9 cellular contexts compared by ENCODE assay signal in genomic region chr15:67185621-67186225, GRCh38.
A peak's percentile ranks its signal among the peaks of the same experiment; 100 is the strongest.
DNase-seq lines count a peak whose midpoint lies in the region; ATAC-seq and TF ChIP-seq lines count a peak whose summit lies in the region.
"Had no signal": no experiment of that assay in that cellular context is flagged by ENCODE, and none has a peak within 500 bp of the region (broad histone marks: within the 10 kb centered on the region; RNA-seq: fewer than 3 reads in every experiment).

No MANE protein-coding gene starts in this region.

- H3K4me3 Mint-ChIP-seq in mesothelial cell of epicardium: no peak overlapping the region

- no peak for ATAC-seq in GM19023 (IDR thresholded peaks at IDR 0.05; ENCODE audit: unreplicated experiment)
- ATAC-seq in GM19452 (IDR thresholded peaks at IDR 0.05; ENCODE audit: unreplicated experiment): no peak

- peaks cover 39% of the 10 kb centered on the region for H3K36me3 Mint-ChIP-seq in mesothelial cell of epicardium

- no peak for TF ChIP-seq CTCF in mesothelial cell of epicardium (IDR thresholded peaks at IDR 0.05; ENCODE audit: unreplicated experiment)

- H3K27me3 Mint-ChIP-seq in mesothelial cell of epicardium (ENCODE audit: low read depth): no peaks in the 10 kb centered on the region

- H3K27ac Mint-ChIP-seq in mesothelial cell of epicardium: peak overlapping the region; percentile 73

- H3K4me1 Mint-ChIP-seq in mesothelial cell of epicardium: peaks cover 30% of the 10 kb centered on the region

- H3K9me3 Mint-ChIP-seq in mesothelial cell of epicardium: no peaks in the 10 kb centered on the region

- DNase-seq in A172 (ENCODE audit: low spot score) (peak; percentile 63), H4 (ENCODE audit: low spot score) (peak; percentile 37), amniotic epithelial cell (ENCODE audit: low read depth) (peak; percentile 80), mesothelial cell of epicardium (ENCODE audit: low spot score in 2 of 2, unreplicated experiment in 2 of 2) (no peak), T-helper 9 cell (no peak), NCI-H1105 (lab: John Stamatoyannopoulos, UW) (no peak)
- DNase-seq: DND-41 had no signal

Comparison
In these comparisons a context has a peak if more than half of its experiments do, and no peak if none do; other contexts are left out.
1. DNase-seq: peak in A172 (single experiment), H4 (single experiment) and amniotic epithelial cell (single experiment); none in mesothelial cell of epicardium (0 of 2), T-helper 9 cell (single experiment) and NCI-H1105 (single experiment).